Comparison of ENCODE assay signal across 18 cellular contexts in the genomic region with DNA sequence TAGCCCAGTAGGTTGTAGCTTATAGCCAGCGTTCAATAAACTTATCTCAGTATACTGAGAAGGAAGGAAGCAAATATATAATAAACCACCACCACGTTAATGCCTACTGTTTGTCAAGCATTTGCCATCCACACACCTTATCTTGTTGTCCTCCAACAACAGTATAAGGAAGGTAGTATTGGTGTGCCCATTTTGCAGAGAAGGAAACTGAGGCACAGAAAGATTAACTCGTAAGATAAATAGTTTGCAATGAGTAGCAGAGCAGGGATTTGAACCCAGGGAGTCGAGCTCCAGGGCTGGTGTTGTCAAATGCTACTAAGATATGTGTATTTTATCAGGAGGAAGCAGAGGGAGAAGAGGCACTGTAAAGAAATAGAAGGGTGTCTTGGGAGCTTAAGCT.
"Had no signal": no experiment of that assay in that cellular context is flagged by ENCODE, and none has a peak within 500 bp of the region (broad histone marks: within the 10 kb centered on the region; RNA-seq: fewer than 3 reads in every experiment).

No MANE protein-coding gene starts in this region.

- H3K4me3 ChIP-seq: ascending aorta, lung, tibial artery, uterus had no signal

- H3K4me3 Mint-ChIP-seq: activated CD4-positive, alpha-beta memory T cell treated with anti-CD3 and anti-CD28 coated beads for 36 hours; activated CD4-positive, alpha-beta T cell treated with anti-CD3 and anti-CD28 coated beads for 36 hours; activated CD8-positive, alpha-beta memory T cell treated with anti-CD3 and anti-CD28 coated beads, Interleukin-2, amount 10 ng/mL, durations not matched to agents 7 days and 5 days; activated T-cell treated with anti-CD3 and anti-CD28 coated beads, Interleukin-2, amount 50 U/mL, for 24 hours; stimulated activated naive B cell treated with anti-CD40 and anti-IgM and Interleukin-4, amounts not matched to agents 10 μg/mL and 1 μg/mL and 100 μg/mL, for 72 hours had no signal

- H3K27me3 ChIP-seq: ascending aorta, neutrophil, tibial artery, uterus had no signal

- DNase-seq: activated CD4-positive, alpha-beta memory T cell treated with anti-CD3 and anti-CD28 coated beads for 36 hours; activated CD4-positive, alpha-beta T cell treated with anti-CD3 and anti-CD28 coated beads for 36 hours; activated CD8-positive, alpha-beta memory T cell treated with anti-CD3 and anti-CD28 coated beads, Interleukin-2, amount 10 ng/mL, durations not matched to agents 7 days and 5 days; activated effector memory CD4-positive, alpha-beta T cell treated with anti-CD3 and anti-CD28 coated beads, Interleukin-2, amount 50 U/mL, for 16 hours; activated T-cell treated with anti-CD3 and anti-CD28 coated beads, Interleukin-2, amount 50 U/mL, for 24 hours; erythroblast; islet precursor cell; midbrain; stimulated activated CD4-positive, alpha-beta T cell treated with anti-CD3 and anti-CD28 coated beads, Interleukin-2, amount 100 ng/mL, for 48 hours; stimulated activated naive B cell treated with anti-CD40 and anti-IgM and Interleukin-4, amounts not matched to agents 10 μg/mL and 1 μg/mL and 100 μg/mL, for 72 hours; T-helper 2 cell; uterus had no signal

- H3K9ac ChIP-seq: parathyroid adenoma had no signal

- H3K27ac ChIP-seq: ascending aorta, neutrophil, parathyroid adenoma, tibial artery, uterus had no signal

- H3K9me3 ChIP-seq: ascending aorta, neutrophil, tibial artery, uterus had no signal

- H3K27ac Mint-ChIP-seq: activated CD4-positive, alpha-beta memory T cell treated with anti-CD3 and anti-CD28 coated beads for 36 hours; activated CD4-positive, alpha-beta T cell treated with anti-CD3 and anti-CD28 coated beads for 36 hours; activated CD8-positive, alpha-beta memory T cell treated with anti-CD3 and anti-CD28 coated beads, Interleukin-2, amount 10 ng/mL, durations not matched to agents 7 days and 5 days had no signal

- H3K4me1 ChIP-seq: uterus had no signal

- H3K79me2 ChIP-seq: parathyroid adenoma had no signal

- FAIRE-seq: bronchial epithelial cell had no signal

- ATAC-seq: activated CD4-positive, alpha-beta T cell treated with anti-CD3 and anti-CD28 coated beads for 36 hours; activated CD8-positive, alpha-beta memory T cell treated with anti-CD3 and anti-CD28 coated beads, Interleukin-2, amount 10 ng/mL, durations not matched to agents 7 days and 5 days; stimulated activated naive B cell treated with anti-CD40 and anti-IgM and Interleukin-4, amounts not matched to agents 10 μg/mL and 1 μg/mL and 100 μg/mL, for 72 hours had no signal

- H3K9me3 Mint-ChIP-seq: activated CD4-positive, alpha-beta memory T cell treated with anti-CD3 and anti-CD28 coated beads for 36 hours; activated T-cell treated with anti-CD3 and anti-CD28 coated beads, Interleukin-2, amount 50 U/mL, for 24 hours; stimulated activated naive B cell treated with anti-CD40 and anti-IgM and Interleukin-4, amounts not matched to agents 10 μg/mL and 1 μg/mL and 100 μg/mL, for 72 hours had no signal

- H3K36me3 ChIP-seq: ascending aorta, neutrophil, tibial artery, uterus had no signal

- H3K36me3 Mint-ChIP-seq: activated CD4-positive, alpha-beta memory T cell treated with anti-CD3 and anti-CD28 coated beads for 36 hours; stimulated activated naive B cell treated with anti-CD40 and anti-IgM and Interleukin-4, amounts not matched to agents 10 μg/mL and 1 μg/mL and 100 μg/mL, for 72 hours had no signal
